ENCODE assay signal across 8 cellular contexts in the genomic region with DNA sequence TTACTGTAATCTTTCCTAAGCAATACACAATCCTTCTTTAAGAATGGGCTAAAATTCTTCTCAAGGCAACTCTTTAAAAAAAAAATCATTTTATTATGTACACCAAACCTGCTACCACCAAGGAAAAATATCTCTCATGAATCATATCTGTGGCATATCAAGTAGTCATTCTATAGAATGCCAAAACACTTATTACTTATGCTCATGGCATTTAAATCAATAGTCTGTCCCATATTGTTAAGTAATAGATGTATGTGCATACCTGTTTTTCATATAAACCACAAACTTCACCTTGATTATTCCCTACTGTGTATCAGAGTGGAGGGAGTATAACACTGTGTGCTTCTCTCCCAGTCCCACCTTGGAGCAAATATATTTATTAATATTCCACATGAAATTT.
"Had no signal": no experiment of that assay in that cellular context is flagged by ENCODE, and none has a peak within 500 bp of the region (broad histone marks: within the 10 kb centered on the region; RNA-seq: fewer than 3 reads in every experiment).

No MANE protein-coding gene starts in this region.

- H3K4me3 ChIP-seq: GM23338, K562 had no signal

- FAIRE-seq: H1, H54, HTR-8/SVneo, K562 had no signal

- H2AFZ ChIP-seq: GM23338 had no signal

- ATAC-seq: GM23338, K562 had no signal

- DNase-seq: H9, HCEC 1CT, IMR-90 had no signal

- H3K4me2 ChIP-seq: GM23338 had no signal
